Comparison of ENCODE assay signal across 8 cellular contexts in genomic region chr22:41285820-41286638, GRCh38. TPM values are rescaled to one million over a fixed set of nuclear protein-coding genes. Genes with fewer than 3 reads are reported as not detected.
DNase-seq lines count a peak whose midpoint lies in the region; ATAC-seq and TF ChIP-seq lines count a peak whose summit lies in the region.

RANGAP1 (minus strand) TSS chr22:41286187; CDS start chr22:41281044, 5,143 bp downstream.

- H3K27me3 ChIP-seq in ovary (no peaks in the 10 kb centered on the region), thyroid gland (no peaks in the 10 kb centered on the region)

- H3K36me3 ChIP-seq in ovary = no peaks in the 10 kb centered on the region
- peaks cover 4 to 8% of the 10 kb centered on the region in 2 donors for H3K36me3 ChIP-seq in thyroid gland

- H3K4me3 ChIP-seq in ovary = peak within 1 kb of the TSS; percentile 97
- H3K4me3 ChIP-seq in thyroid gland (replicated peaks in 1 of 3) = peak within 1 kb of the TSS; percentile 38 to 89 (median 86)

- TF ChIP-seq CTCF in GM12874 (IDR thresholded peaks at IDR 0.05; ENCODE audit: insufficient read depth, low read depth, low read length) (0 out of 2 replicates have a peak, but pooled peaks have one; percentile 12), ovary (IDR thresholded peaks at IDR 0.05) (peak in 1 of 3 donors; percentile 49), thyroid gland (IDR thresholded peaks at IDR 0.05) (peak in 3 of 6 experiments; percentile 15 to 28 (median 26))

- H3K9me3 ChIP-seq in ovary = no peaks in the 10 kb centered on the region
- no peaks in the 10 kb centered on the region for H3K9me3 ChIP-seq in thyroid gland

- H3K27ac ChIP-seq in ovary = peak within 1 kb of the TSS; percentile 41 to 70
- peak within 1 kb of the TSS; percentile 80 to 98 (median 86) for H3K27ac ChIP-seq in thyroid gland

- TF ChIP-seq POLR2A in ovary (IDR thresholded peaks at IDR 0.05) = peak; percentile 23
- peak; percentile 78 to 97 for TF ChIP-seq POLR2A in thyroid gland (IDR thresholded peaks at IDR 0.05)

- DNase-seq in NCI-H1417 treated with DMSO at 0.1 percent for 48 hours (lab: John Stamatoyannopoulos, UW) (peak; percentile 87), SW480 (ENCODE audit: low spot score) (peak; percentile 98), Right ventricle myocardium inferior (ENCODE audit: missing footprints) (peak; percentile 99), ovary (peak; percentile 96 to 98 (median 97)), thyroid gland (peak; percentile 98 to 99)
- DNase-seq in activated naive CD8-positive, alpha-beta T cell treated with anti-CD3 and anti-CD28 coated beads, Interleukin-2, amount 50 U/mL, for 24 hours = peak; percentile 97

- peak within 1 kb of the TSS; percentile 86 for H3K4me3 Mint-ChIP-seq in activated naive CD8-positive, alpha-beta T cell treated with anti-CD3 and anti-CD28 coated beads, Interleukin-2, amount 50 U/mL, for 24 hours

- peaks cover 21% of the 10 kb centered on the region for H3K36me3 Mint-ChIP-seq in activated naive CD8-positive, alpha-beta T cell treated with anti-CD3 and anti-CD28 coated beads, Interleukin-2, amount 50 U/mL, for 24 hours (ENCODE audit: low read depth)

- WGBS in ovary, 3 donors = 0 to 1% (median 0%) methylated on average over 66 to 77 of the region's 77 CpGs
- 0 to 3% methylated on average over 34 to 42 of the region's 77 CpGs for WGBS in thyroid gland, 2 donors

- ATAC-seq in HG02763 (IDR thresholded peaks at IDR 0.05; ENCODE audit: unreplicated experiment) (peak; percentile 96), Right ventricle myocardium inferior (peak; percentile 100)
- peak; percentile 96 for ATAC-seq in activated naive CD8-positive, alpha-beta T cell treated with anti-CD3 and anti-CD28 coated beads, Interleukin-2, amount 50 U/mL, for 24 hours

- intact Hi-C loops in Right ventricle myocardium inferior (cut with DNase I) (loop anchor here (5.0 to 10.0 kb wide), 4 partner anchors 89 to 331 kb away; partner anchors contain the start of genes EP300, RBX1 and TEF), ovary (cut with DNase I) (no loop called here), thyroid gland (cut with DNase I) (loop anchor here (10.0 kb wide), 1 partner anchor 229 kb away; no protein-coding TSS in a partner anchor)

- peak within 1 kb of the TSS; percentile 81 for H3K27ac Mint-ChIP-seq in activated naive CD8-positive, alpha-beta T cell treated with anti-CD3 and anti-CD28 coated beads, Interleukin-2, amount 50 U/mL, for 24 hours

- TF ChIP-seq EP300 in ovary (IDR thresholded peaks at IDR 0.05) = peak; percentile 42

- no peaks in the 10 kb centered on the region for H3K27me3 Mint-ChIP-seq in activated naive CD8-positive, alpha-beta T cell treated with anti-CD3 and anti-CD28 coated beads, Interleukin-2, amount 50 U/mL, for 24 hours

- peaks cover 38% of the 10 kb centered on the region for H3K4me1 Mint-ChIP-seq in activated naive CD8-positive, alpha-beta T cell treated with anti-CD3 and anti-CD28 coated beads, Interleukin-2, amount 50 U/mL, for 24 hours

- H3K9me3 Mint-ChIP-seq in activated naive CD8-positive, alpha-beta T cell treated with anti-CD3 and anti-CD28 coated beads, Interleukin-2, amount 50 U/mL, for 24 hours = no peaks in the 10 kb centered on the region

- H3K4me1 ChIP-seq in ovary (ENCODE audit: insufficient read depth) (peaks cover 4% of the 10 kb centered on the region), thyroid gland (peaks cover 21 to 31% of the 10 kb centered on the region in 2 donors)

RNA-seq across cellular contexts. Expression of gene RANGAP1, which starts in this region (rescaled TPM):
- total RNA-seq in Right ventricle myocardium inferior (51.5 TPM), ovary (10 to 100 TPM; 17.2 to 37.9 (median 33.7) TPM), thyroid gland (10 to 100 TPM; 35.5 to 42.7 (median 38.8) TPM)
- 10 to 100 TPM; 27.4 to 31.5 TPM for polyA plus RNA-seq in ovary

Comparison
In these comparisons a context has a peak if more than half of its experiments do, and no peak if none do; other contexts are left out.
1. Peak in every context shown above with its lines: DNase-seq, ATAC-seq, H3K4me3 ChIP-seq and H3K27ac ChIP-seq.
2. intact Hi-C loops: an anchor here in Right ventricle myocardium inferior (5.0 to 10.0 kb wide) and thyroid gland (10.0 kb wide); none called in ovary.